ENCODE assay signal across 13 cellular contexts in genomic region chr2:18311413-18311812, GRCh38.
DNase-seq lines count a peak whose midpoint lies in the region; ATAC-seq, FAIRE-seq and TF ChIP-seq lines count a peak whose summit lies in the region.
"Had no signal": no experiment of that assay in that cellular context is flagged by ENCODE, and none has a peak within 500 bp of the region (broad histone marks: within the 10 kb centered on the region; RNA-seq: fewer than 3 reads in every experiment).

No MANE protein-coding gene starts in this region.

- no peaks in the 10 kb centered on the region for H3K4me1 Mint-ChIP-seq in immature natural killer cell

- no peak; the same call in 2 of the 3 replicates for ATAC-seq in HepG2
- ATAC-seq in activated naive CD4-positive, alpha-beta T cell treated with anti-CD3 and anti-CD28 coated beads, Interleukin-2, amount 50 U/mL, for 72 hours = no peak

- CTCF ChIA-PET in HepG2 (lab: Yijun Ruan, JAX; ENCODE audit: low intra/inter-chr PET ratio, low total read pairs) = no interaction called here

- H3K27me3 Mint-ChIP-seq in immature natural killer cell (ENCODE audit: low read depth in 3 of 3) = peaks cover 0 to 3% (median 0%) of the 10 kb centered on the region in 3 donors

- DNase-seq in AG08395 (ENCODE audit: low spot score) (peak; percentile 71), NCI-H1048 (lab: John Stamatoyannopoulos, UW) (peak; percentile 22), SHP77 treated with DMSO at 0.1 percent for 48 hours (lab: John Stamatoyannopoulos, UW) (peak; percentile 91), HepG2 (ENCODE audit: low spot score) (peak; percentile 10), immature natural killer cell (no peak), activated gamma-delta T cell treated with Interleukin-2 at 50 U/mL for 16 hours (no peak), KBM-7 (no peak)
- DNase-seq in activated naive CD4-positive, alpha-beta T cell treated with anti-CD3 and anti-CD28 coated beads, Interleukin-2, amount 50 U/mL, for 72 hours (ENCODE audit: low spot score in 2 of 2) = no peak
- DNase-seq: activated CD8-positive, alpha-beta memory T cell treated with anti-CD3 and anti-CD28 coated beads, Interleukin-2, amount 50 U/mL, for 4 hours had no signal

- intact Hi-C loops in HepG2 (cut with micrococcal nuclease; ENCODE audit: unreplicated experiment) = no loop called here

- peaks cover 0 to 19% (median 5%) of the 10 kb centered on the region in 6 donors for H3K9me3 Mint-ChIP-seq in immature natural killer cell
- H3K9me3 Mint-ChIP-seq in activated naive CD4-positive, alpha-beta T cell treated with anti-CD3 and anti-CD28 coated beads, Interleukin-2, amount 50 U/mL, for 72 hours = peaks cover 0 to 6% of the 10 kb centered on the region in 2 donors

- TF ChIP-seq CTCF in HepG2 (CRISPR knock-in tag; IDR thresholded peaks at IDR 0.05) = no peak

- H3K4me1 ChIP-seq in HepG2 (ENCODE audit: insufficient read depth, low read length) = no peaks in the 10 kb centered on the region
- H3K4me1 ChIP-seq: BLaER1 treated with 17β-estradiol and CSF1 and Interleukin-3, amounts not matched to agents 10 nM and 100 nM; heart right ventricle had no signal

- H3K9me3 ChIP-seq in HepG2 (ENCODE audit: low read length) = no peaks in the 10 kb centered on the region

- no peak for FAIRE-seq in HepG2 (lab: Jason Lieb, UNC)
- FAIRE-seq: GM12891 had no signal

- H3K36me3 Mint-ChIP-seq in immature natural killer cell = no peaks in the 10 kb centered on the region
- no peaks in the 10 kb centered on the region for H3K36me3 Mint-ChIP-seq in activated naive CD4-positive, alpha-beta T cell treated with anti-CD3 and anti-CD28 coated beads, Interleukin-2, amount 50 U/mL, for 72 hours

- in situ Hi-C loops in HepG2 (cut with HindIII; ENCODE audit: extremely low pct_ligation_motif_present, low pct_unique_long_range_greater_than_20kb) = no loop called here
- in situ Hi-C loops in KBM-7 (cut with MboI; ENCODE audit: low pct_unique_long_range_greater_than_20kb, low sequenced_read_pairs) = no loop called here

- no TSS peak for BruUV-seq in HepG2 (replicated peaks; lab: Mats Ljungman, UMichigan)

- no peak for TF ChIP-seq RAD21 in HepG2 (CRISPR knock-in tag; IDR thresholded peaks at IDR 0.05)

- no peak overlapping the region for H2AFZ ChIP-seq in HepG2 (ENCODE audit: low read length)

- POLR2A ChIA-PET in HepG2 (lab: Yijun Ruan, JAX) = no interaction called here

- H3K27ac ChIP-seq in HepG2 (ENCODE audit: extremely low read length, insufficient read depth, low read length) = no peak overlapping the region
- H3K27ac ChIP-seq: BLaER1 treated with 17β-estradiol and CSF1 and Interleukin-3, amounts not matched to agents 10 nM and 100 nM; cardiac muscle cell had no signal

- WGBS in HepG2 (ENCODE audit: low lambda C conversion rate) = 0% methylated on average over 3 of the region's 3 CpGs

- no peaks in the 10 kb centered on the region for H3K79me2 ChIP-seq in HepG2 (ENCODE audit: insufficient read depth, low read length)

- no peak overlapping the region for H3K9ac ChIP-seq in HepG2 (ENCODE audit: insufficient read depth, low read depth, low read length)
- H3K9ac ChIP-seq: BLaER1 treated with 17β-estradiol and CSF1 and Interleukin-3, amounts not matched to agents 10 nM and 100 nM had no signal

- no peaks in the 10 kb centered on the region for H3K36me3 ChIP-seq in HepG2 (replicated peaks in 1 of 2; ENCODE audit: control insufficient read depth in 1 of 2, insufficient read depth in 2 of 2, low read length in 2 of 2)
- H3K36me3 ChIP-seq: BLaER1 treated with 17β-estradiol and CSF1 and Interleukin-3, amounts not matched to agents 10 nM and 100 nM; cardiac muscle cell; heart right ventricle had no signal

- H3K27me3 ChIP-seq in HepG2 (ENCODE audit: control insufficient read depth in 1 of 2, insufficient read depth in 2 of 2, low read length in 2 of 2) = no peaks in the 10 kb centered on the region
- H3K27me3 ChIP-seq: BLaER1 treated with 17β-estradiol and CSF1 and Interleukin-3, amounts not matched to agents 10 nM and 100 nM; cardiac muscle cell; heart right ventricle had no signal

- no peak overlapping the region for H3K27ac Mint-ChIP-seq in immature natural killer cell
- H3K27ac Mint-ChIP-seq in activated naive CD4-positive, alpha-beta T cell treated with anti-CD3 and anti-CD28 coated beads, Interleukin-2, amount 50 U/mL, for 72 hours = no peak overlapping the region

- H4K20me1 ChIP-seq in HepG2 (ENCODE audit: insufficient read depth, low read length) = no peaks in the 10 kb centered on the region
- H4K20me1 ChIP-seq: BLaER1 treated with 17β-estradiol and CSF1 and Interleukin-3, amounts not matched to agents 10 nM and 100 nM had no signal

- TF ChIP-seq POLR2A in HepG2 (IDR thresholded peaks at IDR 0.05; ENCODE audit: insufficient read depth in 1 of 2, low read depth in 2 of 2, low read length in 2 of 2) = no peak

- no peak for TF ChIP-seq EP300 in HepG2 (IDR thresholded peaks at IDR 0.05; ENCODE audit: low read depth in 2 of 2, low read length in 2 of 2)
- TF ChIP-seq EP300 in HepG2 (CRISPR knock-in tag; IDR thresholded peaks at IDR 0.05; ENCODE audit: borderline replicate concordance) = no peak

- no peak overlapping the region for H3K4me3 Mint-ChIP-seq in immature natural killer cell

- no peak overlapping the region for H3K4me2 ChIP-seq in HepG2 (ENCODE audit: low read depth, low read length)
- H3K4me2 ChIP-seq: BLaER1 treated with 17β-estradiol and CSF1 and Interleukin-3, amounts not matched to agents 10 nM and 100 nM had no signal

- H3K4me3 ChIP-seq in HepG2 (replicated peaks in 1 of 3; ENCODE audit: insufficient read depth in 1 of 3, low read depth in 2 of 3, low read length in 3 of 3) = no peak overlapping the region
- H3K4me3 ChIP-seq: BLaER1 treated with 17β-estradiol and CSF1 and Interleukin-3, amounts not matched to agents 10 nM and 100 nM; cardiac muscle cell had no signal

TF ChIP-seq in HepG2, 621 proteins besides CTCF, POLR2A, EP300 and RAD21:
- no peak for TF ChIP-seq ZNF567 (CRISPR knock-in tag; IDR thresholded peaks at IDR 0.05; ENCODE audit: borderline replicate concordance)
- TF ChIP-seq ZNF552 (CRISPR knock-in tag; IDR thresholded peaks at IDR 0.05; ENCODE audit: borderline replicate concordance) = no peak
- no peak for TF ChIP-seq ZNF350 (CRISPR knock-in tag; IDR thresholded peaks at IDR 0.05; ENCODE audit: borderline replicate concordance, low read depth)
- TF ChIP-seq IKZF1 (IDR thresholded peaks at IDR 0.05) = no peak
- TF ChIP-seq, protein P1, sequence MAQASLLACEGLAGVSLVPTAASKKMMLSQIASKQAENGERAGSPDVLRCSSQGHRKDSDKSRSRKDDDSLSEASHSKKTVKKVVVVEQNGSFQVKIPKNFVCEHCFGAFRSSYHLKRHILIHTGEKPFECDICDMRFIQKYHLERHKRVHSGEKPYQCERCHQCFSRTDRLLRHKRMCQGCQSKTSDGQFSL (CRISPR knock-in tag; IDR thresholded peaks at IDR 0.05) = no peak
- TF ChIP-seq HDAC6 (IDR thresholded peaks at IDR 0.05; ENCODE audit: low read depth, low read length) = no peak
- TF ChIP-seq, protein P2, sequence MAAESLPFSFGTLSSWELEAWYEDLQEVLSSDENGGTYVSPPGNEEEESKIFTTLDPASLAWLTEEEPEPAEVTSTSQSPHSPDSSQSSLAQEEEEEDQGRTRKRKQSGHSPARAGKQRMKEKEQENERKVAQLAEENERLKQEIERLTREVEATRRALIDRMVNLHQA (CRISPR knock-in tag; IDR thresholded peaks at IDR 0.05) = no peak
- no peak for TF ChIP-seq CBX5 (CRISPR knock-in tag; IDR thresholded peaks at IDR 0.05; ENCODE audit: borderline replicate concordance)
- no peak for TF ChIP-seq SRSF4 (IDR thresholded peaks at IDR 0.05; ENCODE audit: low read depth, low read length, poor library complexity, severe bottlenecking)
- no peak for TF ChIP-seq KAT2B (IDR thresholded peaks at IDR 0.05; ENCODE audit: borderline replicate concordance, low read depth, low read length)
- TF ChIP-seq KLF6 (CRISPR knock-in tag; IDR thresholded peaks at IDR 0.05) = no peak
- TF ChIP-seq ZNF224 (CRISPR knock-in tag; IDR thresholded peaks at IDR 0.05) = no peak
- no peak for TF ChIP-seq SRF (IDR thresholded peaks at IDR 0.05; ENCODE audit: low read depth, low read length)
- no peak for TF ChIP-seq ZMYM3 (CRISPR knock-in tag; IDR thresholded peaks at IDR 0.05)
- no peak for TF ChIP-seq ZNF629 (CRISPR knock-in tag; conservative IDR thresholded peaks at IDR 0.05)
- TF ChIP-seq HOXA9 (CRISPR knock-in tag; IDR thresholded peaks at IDR 0.05; ENCODE audit: borderline replicate concordance) = no peak
- TF ChIP-seq, protein P3, sequence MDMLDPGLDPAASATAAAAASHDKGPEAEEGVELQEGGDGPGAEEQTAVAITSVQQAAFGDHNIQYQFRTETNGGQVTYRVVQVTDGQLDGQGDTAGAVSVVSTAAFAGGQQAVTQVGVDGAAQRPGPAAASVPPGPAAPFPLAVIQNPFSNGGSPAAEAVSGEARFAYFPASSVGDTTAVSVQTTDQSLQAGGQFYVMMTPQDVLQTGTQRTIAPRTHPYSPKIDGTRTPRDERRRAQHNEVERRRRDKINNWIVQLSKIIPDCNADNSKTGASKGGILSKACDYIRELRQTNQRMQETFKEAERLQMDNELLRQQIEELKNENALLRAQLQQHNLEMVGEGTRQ (IDR thresholded peaks at IDR 0.05; ENCODE audit: low read depth, low read length) = no peak
- TF ChIP-seq, protein P3 (CRISPR knock-in tag; IDR thresholded peaks at IDR 0.05; ENCODE audit: borderline replicate concordance) = no peak
- TF ChIP-seq ZNF331 (CRISPR knock-in tag; IDR thresholded peaks at IDR 0.05) = no peak

Comparison
In these comparisons a context has a peak if more than half of its experiments do, and no peak if none do; other contexts are left out.
1. DNase-seq: peak in AG08395 (single experiment), NCI-H1048 (single experiment), SHP77 treated with DMSO at 0.1 percent for 48 hours (single experiment) and HepG2 (single experiment); none in immature natural killer cell (0 of 3), activated gamma-delta T cell treated with Interleukin-2 at 50 U/mL for 16 hours (single experiment), KBM-7 (single experiment) and activated naive CD4-positive, alpha-beta T cell treated with anti-CD3 and anti-CD28 coated beads, Interleukin-2, amount 50 U/mL, for 72 hours (0 of 2).